In the genomic region with DNA sequence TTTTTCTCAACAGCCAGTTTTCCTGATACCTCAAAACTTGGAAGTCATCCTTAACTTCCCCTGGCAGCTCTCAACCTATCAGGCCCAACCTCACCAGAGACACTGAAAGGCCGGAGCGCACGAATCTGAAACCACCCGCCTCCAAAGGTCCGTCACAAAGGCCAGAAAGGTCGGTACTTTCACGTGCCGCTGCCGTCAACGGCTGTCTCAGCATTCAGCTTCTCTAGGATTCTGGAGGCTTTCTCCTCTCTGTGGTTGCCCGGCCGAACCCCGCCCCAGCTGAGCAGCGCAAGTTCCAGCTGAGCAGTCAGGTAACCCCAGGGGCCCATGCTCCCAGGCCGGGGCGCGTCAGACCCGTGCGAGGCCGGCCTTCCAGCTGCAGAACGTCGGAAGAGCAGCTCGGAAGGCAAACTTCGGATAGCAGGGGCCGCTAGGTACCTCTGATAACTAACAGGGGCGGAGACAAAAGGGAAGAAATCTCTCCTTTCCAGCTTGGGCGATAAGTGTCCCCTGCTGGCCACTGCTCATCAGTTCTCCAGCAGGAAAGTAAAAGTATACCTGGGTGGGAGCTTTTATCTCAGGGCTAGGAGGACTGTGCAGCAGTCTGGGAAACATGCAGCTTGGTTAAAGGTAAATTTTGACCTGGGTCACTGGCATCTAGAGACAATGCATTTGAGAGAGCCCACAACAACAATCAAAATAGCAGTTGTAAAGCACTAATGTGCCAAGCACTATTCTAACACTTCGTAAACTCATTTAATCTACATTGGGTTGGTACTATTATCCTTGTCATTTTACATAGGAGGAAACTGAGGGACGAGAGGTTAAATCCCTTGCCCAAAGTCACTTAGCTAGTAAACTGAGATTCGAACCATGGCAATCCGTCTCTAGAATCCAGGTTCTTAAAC, we compare ENCODE assay signal across 1 cellular context.
TF ChIP-seq lines count a peak whose summit lies in the region.

No MANE protein-coding gene starts in this region.

TF ChIP-seq in WTC11, 78 proteins besides CTCF, POLR2A, EP300 and RAD21 (continued from another document):
- TF ChIP-seq, protein P1, sequence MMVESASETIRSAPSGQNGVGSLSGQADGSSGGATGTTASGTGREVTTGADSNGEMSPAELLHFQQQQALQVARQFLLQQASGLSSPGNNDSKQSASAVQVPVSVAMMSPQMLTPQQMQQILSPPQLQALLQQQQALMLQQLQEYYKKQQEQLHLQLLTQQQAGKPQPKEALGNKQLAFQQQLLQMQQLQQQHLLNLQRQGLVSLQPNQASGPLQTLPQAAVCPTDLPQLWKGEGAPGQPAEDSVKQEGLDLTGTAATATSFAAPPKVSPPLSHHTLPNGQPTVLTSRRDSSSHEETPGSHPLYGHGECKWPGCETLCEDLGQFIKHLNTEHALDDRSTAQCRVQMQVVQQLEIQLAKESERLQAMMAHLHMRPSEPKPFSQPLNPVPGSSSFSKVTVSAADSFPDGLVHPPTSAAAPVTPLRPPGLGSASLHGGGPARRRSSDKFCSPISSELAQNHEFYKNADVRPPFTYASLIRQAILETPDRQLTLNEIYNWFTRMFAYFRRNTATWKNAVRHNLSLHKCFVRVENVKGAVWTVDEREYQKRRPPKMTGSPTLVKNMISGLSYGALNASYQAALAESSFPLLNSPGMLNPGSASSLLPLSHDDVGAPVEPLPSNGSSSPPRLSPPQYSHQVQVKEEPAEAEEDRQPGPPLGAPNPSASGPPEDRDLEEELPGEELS (CRISPR knock-in tag; IDR thresholded peaks at IDR 0.05): 0 out of 2 replicates have a peak, but pooled peaks have one; percentile 59
- TF ChIP-seq, protein P2, sequence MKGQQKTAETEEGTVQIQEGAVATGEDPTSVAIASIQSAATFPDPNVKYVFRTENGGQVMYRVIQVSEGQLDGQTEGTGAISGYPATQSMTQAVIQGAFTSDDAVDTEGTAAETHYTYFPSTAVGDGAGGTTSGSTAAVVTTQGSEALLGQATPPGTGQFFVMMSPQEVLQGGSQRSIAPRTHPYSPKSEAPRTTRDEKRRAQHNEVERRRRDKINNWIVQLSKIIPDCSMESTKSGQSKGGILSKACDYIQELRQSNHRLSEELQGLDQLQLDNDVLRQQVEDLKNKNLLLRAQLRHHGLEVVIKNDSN (CRISPR knock-in tag; IDR thresholded peaks at IDR 0.05): peak; percentile 83
- TF ChIP-seq, protein P3, sequence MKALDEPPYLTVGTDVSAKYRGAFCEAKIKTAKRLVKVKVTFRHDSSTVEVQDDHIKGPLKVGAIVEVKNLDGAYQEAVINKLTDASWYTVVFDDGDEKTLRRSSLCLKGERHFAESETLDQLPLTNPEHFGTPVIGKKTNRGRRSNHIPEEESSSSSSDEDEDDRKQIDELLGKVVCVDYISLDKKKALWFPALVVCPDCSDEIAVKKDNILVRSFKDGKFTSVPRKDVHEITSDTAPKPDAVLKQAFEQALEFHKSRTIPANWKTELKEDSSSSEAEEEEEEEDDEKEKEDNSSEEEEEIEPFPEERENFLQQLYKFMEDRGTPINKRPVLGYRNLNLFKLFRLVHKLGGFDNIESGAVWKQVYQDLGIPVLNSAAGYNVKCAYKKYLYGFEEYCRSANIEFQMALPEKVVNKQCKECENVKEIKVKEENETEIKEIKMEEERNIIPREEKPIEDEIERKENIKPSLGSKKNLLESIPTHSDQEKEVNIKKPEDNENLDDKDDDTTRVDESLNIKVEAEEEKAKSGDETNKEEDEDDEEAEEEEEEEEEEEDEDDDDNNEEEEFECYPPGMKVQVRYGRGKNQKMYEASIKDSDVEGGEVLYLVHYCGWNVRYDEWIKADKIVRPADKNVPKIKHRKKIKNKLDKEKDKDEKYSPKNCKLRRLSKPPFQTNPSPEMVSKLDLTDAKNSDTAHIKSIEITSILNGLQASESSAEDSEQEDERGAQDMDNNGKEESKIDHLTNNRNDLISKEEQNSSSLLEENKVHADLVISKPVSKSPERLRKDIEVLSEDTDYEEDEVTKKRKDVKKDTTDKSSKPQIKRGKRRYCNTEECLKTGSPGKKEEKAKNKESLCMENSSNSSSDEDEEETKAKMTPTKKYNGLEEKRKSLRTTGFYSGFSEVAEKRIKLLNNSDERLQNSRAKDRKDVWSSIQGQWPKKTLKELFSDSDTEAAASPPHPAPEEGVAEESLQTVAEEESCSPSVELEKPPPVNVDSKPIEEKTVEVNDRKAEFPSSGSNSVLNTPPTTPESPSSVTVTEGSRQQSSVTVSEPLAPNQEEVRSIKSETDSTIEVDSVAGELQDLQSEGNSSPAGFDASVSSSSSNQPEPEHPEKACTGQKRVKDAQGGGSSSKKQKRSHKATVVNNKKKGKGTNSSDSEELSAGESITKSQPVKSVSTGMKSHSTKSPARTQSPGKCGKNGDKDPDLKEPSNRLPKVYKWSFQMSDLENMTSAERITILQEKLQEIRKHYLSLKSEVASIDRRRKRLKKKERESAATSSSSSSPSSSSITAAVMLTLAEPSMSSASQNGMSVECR (CRISPR knock-in tag; IDR thresholded peaks at IDR 0.05; ENCODE audit: borderline replicate concordance): peak; percentile 90
- no peak for TF ChIP-seq JAZF1 (CRISPR knock-in tag; IDR thresholded peaks at IDR 0.05)
- TF ChIP-seq ZNF423 (CRISPR knock-in tag; IDR thresholded peaks at IDR 0.05): peak; percentile 86
- TF ChIP-seq MYBL2 (CRISPR knock-in tag; IDR thresholded peaks at IDR 0.05): peak; percentile 98
- TF ChIP-seq, protein P4, sequence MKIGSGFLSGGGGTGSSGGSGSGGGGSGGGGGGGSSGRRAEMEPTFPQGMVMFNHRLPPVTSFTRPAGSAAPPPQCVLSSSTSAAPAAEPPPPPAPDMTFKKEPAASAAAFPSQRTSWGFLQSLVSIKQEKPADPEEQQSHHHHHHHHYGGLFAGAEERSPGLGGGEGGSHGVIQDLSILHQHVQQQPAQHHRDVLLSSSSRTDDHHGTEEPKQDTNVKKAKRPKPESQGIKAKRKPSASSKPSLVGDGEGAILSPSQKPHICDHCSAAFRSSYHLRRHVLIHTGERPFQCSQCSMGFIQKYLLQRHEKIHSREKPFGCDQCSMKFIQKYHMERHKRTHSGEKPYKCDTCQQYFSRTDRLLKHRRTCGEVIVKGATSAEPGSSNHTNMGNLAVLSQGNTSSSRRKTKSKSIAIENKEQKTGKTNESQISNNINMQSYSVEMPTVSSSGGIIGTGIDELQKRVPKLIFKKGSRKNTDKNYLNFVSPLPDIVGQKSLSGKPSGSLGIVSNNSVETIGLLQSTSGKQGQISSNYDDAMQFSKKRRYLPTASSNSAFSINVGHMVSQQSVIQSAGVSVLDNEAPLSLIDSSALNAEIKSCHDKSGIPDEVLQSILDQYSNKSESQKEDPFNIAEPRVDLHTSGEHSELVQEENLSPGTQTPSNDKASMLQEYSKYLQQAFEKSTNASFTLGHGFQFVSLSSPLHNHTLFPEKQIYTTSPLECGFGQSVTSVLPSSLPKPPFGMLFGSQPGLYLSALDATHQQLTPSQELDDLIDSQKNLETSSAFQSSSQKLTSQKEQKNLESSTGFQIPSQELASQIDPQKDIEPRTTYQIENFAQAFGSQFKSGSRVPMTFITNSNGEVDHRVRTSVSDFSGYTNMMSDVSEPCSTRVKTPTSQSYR (CRISPR knock-in tag; IDR thresholded peaks at IDR 0.05): peak; percentile 15; the same call in 1 of the 2 replicates
- no peak for TF ChIP-seq ATF1 (CRISPR knock-in tag; IDR thresholded peaks at IDR 0.05)
- TF ChIP-seq ELF4 (CRISPR knock-in tag; IDR thresholded peaks at IDR 0.05; ENCODE audit: low read depth): no peak
- TF ChIP-seq, protein P5, sequence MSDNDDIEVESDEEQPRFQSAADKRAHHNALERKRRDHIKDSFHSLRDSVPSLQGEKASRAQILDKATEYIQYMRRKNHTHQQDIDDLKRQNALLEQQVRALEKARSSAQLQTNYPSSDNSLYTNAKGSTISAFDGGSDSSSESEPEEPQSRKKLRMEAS (CRISPR knock-in tag; IDR thresholded peaks at IDR 0.05): peak; percentile 95
